Comparison of ENCODE assay signal across 1 cellular context in the genomic region with DNA sequence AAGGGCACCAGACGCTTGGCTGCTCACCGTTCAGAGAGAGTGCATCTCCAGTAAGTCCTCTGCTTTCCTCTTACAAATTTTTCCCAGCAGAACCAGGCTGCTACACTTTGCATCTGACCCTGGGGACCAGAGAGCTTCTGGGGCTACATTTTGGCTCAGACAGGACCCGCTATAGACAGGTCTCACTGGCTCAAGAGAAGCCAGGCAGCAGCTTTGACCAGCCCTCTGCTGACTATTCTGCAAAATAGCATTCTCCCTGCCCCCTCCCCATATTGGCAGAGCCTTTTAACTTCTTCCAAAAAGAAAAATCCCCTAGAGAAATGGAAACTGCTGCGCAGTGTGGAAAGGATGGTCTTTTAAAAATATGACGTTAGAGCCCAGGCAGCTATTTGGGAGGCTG.
TF ChIP-seq lines count a peak whose summit lies in the region.

No MANE protein-coding gene starts in this region.

TF ChIP-seq in SK-N-SH treated with all-trans-retinoic acid at 6 μM for 48 hours, 23 proteins besides CTCF, POLR2A, EP300 and RAD21 (continued from another document):
- no peak for TF ChIP-seq RARB (CRISPR knock-in tag; IDR thresholded peaks at IDR 0.05)
- TF ChIP-seq SNAI2 (CRISPR knock-in tag; IDR thresholded peaks at IDR 0.05) = no peak
- no peak for TF ChIP-seq ZFP3 (CRISPR knock-in tag; IDR thresholded peaks at IDR 0.05)
- TF ChIP-seq ISL1 (CRISPR knock-in tag; IDR thresholded peaks at IDR 0.05) = no peak
- TF ChIP-seq GLIS3 (CRISPR knock-in tag; IDR thresholded peaks at IDR 0.05) = no peak
- TF ChIP-seq, protein P1, sequence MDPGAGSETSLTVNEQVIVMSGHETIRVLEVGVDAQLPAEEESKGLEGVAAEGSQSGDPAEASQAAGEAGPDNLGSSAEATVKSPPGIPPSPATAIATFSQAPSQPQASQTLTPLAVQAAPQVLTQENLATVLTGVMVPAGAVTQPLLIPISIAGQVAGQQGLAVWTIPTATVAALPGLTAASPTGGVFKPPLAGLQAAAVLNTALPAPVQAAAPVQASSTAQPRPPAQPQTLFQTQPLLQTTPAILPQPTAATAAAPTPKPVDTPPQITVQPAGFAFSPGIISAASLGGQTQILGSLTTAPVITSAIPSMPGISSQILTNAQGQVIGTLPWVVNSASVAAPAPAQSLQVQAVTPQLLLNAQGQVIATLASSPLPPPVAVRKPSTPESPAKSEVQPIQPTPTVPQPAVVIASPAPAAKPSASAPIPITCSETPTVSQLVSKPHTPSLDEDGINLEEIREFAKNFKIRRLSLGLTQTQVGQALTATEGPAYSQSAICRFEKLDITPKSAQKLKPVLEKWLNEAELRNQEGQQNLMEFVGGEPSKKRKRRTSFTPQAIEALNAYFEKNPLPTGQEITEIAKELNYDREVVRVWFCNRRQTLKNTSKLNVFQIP (CRISPR knock-in tag; IDR thresholded peaks at IDR 0.05; ENCODE audit: borderline replicate concordance, low read depth) = no peak
- TF ChIP-seq PATZ1 (CRISPR knock-in tag; IDR thresholded peaks at IDR 0.05; ENCODE audit: borderline replicate concordance) = no peak
- TF ChIP-seq TCF4 (CRISPR knock-in tag; IDR thresholded peaks at IDR 0.05; ENCODE audit: borderline replicate concordance) = no peak
- TF ChIP-seq ZC3H10 (CRISPR knock-in tag; IDR thresholded peaks at IDR 0.05) = no peak
TF ChIP-seq in SK-N-SH treated with all-trans-retinoic acid at 6 μM for 48 hours: peak in this region for 0.
